7 cellular contexts compared by ENCODE assay signal in the genomic region with DNA sequence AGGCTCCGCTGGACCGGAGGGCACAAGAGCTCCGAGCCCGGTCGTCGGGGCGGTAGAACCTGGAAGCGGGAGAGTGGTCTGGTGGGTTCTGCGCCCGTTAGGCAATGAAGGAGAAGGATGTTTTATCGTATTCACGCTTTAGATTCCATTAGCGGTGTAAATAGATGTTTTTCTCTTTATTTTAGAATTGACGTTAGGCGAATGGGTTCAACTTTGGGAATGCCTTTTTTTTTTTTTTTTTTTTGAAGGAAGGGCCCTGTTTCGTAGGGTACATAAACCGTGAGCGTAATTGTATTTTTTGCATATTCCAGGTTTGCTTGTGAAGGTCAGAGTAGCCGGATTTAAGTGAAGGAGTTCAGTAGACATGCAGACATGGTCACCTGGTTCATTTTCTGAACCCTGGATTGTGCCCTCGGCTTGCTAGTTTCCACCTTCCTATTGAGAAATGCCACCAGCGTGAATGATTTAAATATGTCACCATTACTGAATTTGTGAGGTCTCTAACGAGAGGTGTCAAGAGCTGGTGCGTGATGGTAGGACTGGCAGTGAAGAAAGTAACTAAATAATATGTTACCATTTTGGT. TPM values are rescaled to one million over a fixed set of nuclear protein-coding genes. Genes with fewer than 3 reads are reported as not detected.
DNase-seq lines count a peak whose midpoint lies in the region; ATAC-seq and TF ChIP-seq lines count a peak whose summit lies in the region.

No MANE protein-coding gene starts in this region.

- H3K9me3 ChIP-seq in HAP-1 (no peaks in the 10 kb centered on the region), SK-N-MC (ENCODE audit: low read depth, low read length) (no peaks in the 10 kb centered on the region), smooth muscle cell (replicated peaks; ENCODE audit: low read depth) (no peaks in the 10 kb centered on the region)

- peak overlapping the region; percentile 96 for H3K4me3 ChIP-seq in HAP-1
- peak overlapping the region; percentile 80 for H3K4me3 ChIP-seq in SK-N-MC
- peak overlapping the region; percentile 70 for H3K4me3 ChIP-seq in smooth muscle cell

- H3K27ac ChIP-seq in SK-N-MC (no peak overlapping the region), foreskin keratinocyte (peak overlapping the region; percentile 48), smooth muscle cell (ENCODE audit: low read depth) (peak overlapping the region; percentile 92)

- peak overlapping the region; percentile 80 for H2AFZ ChIP-seq in smooth muscle cell (ENCODE audit: low read depth)

- H3K9ac ChIP-seq in SK-N-MC (ENCODE audit: insufficient read length) (peak overlapping the region; percentile 79), smooth muscle cell (ENCODE audit: low read depth) (peak overlapping the region; percentile 88)

- no peak for DNase-seq in HAP-1 (ENCODE audit: low spot score in 2 of 2)
- no peak for DNase-seq in SK-N-MC (ENCODE audit: low read depth, low spot score)
- no peak for DNase-seq in foreskin keratinocyte
- no peak for DNase-seq in smooth muscle cell (lab: John Stamatoyannopoulos, UW; ENCODE audit: unreplicated experiment)
- no peak for DNase-seq in SW 1271 (lab: John Stamatoyannopoulos, UW)

- ATAC-seq in foreskin keratinocyte (no peak), HG02763 (IDR thresholded peaks at IDR 0.05; ENCODE audit: unreplicated experiment) (no peak), HG03571 (IDR thresholded peaks at IDR 0.05; ENCODE audit: unreplicated experiment) (no peak)

- H3K4me1 ChIP-seq in HAP-1 = peaks cover 8% of the 10 kb centered on the region; the same call in 1 of the 2 replicates
- H3K4me1 ChIP-seq in foreskin keratinocyte = no peaks in the 10 kb centered on the region
- no peaks in the 10 kb centered on the region for H3K4me1 ChIP-seq in smooth muscle cell (ENCODE audit: low read depth)

- in situ Hi-C loops in HAP-1 (cut with MboI; ENCODE audit: low sequenced_read_pairs) = no loop called here

- no peaks in the 10 kb centered on the region for H3F3A ChIP-seq in smooth muscle cell (ENCODE audit: low read depth)

- H3K4me2 ChIP-seq in smooth muscle cell = peak overlapping the region; percentile 82

- H4K20me1 ChIP-seq in smooth muscle cell (ENCODE audit: low read depth) = peaks cover 49% of the 10 kb centered on the region

- WGBS in smooth muscle cell (ENCODE audit: low lambda C conversion rate) = 12% methylated on average over 23 of the region's 23 CpGs

- TF ChIP-seq CTCF in foreskin keratinocyte (conservative IDR thresholded peaks at IDR 0.05) (no peak), smooth muscle cell (IDR thresholded peaks at IDR 0.05; ENCODE audit: borderline replicate concordance, insufficient read depth, poor library complexity, severe bottlenecking) (no peak)

- H3K36me3 ChIP-seq in HAP-1 (replicated peaks) = no peaks in the 10 kb centered on the region
- no peaks in the 10 kb centered on the region for H3K36me3 ChIP-seq in SK-N-MC (ENCODE audit: insufficient read depth, low read length)
- H3K36me3 ChIP-seq in smooth muscle cell (ENCODE audit: low read depth) = no peaks in the 10 kb centered on the region

- peaks cover 53% of the 10 kb centered on the region for H3K79me2 ChIP-seq in smooth muscle cell (ENCODE audit: low read depth)

- H3K27me3 ChIP-seq in HAP-1 (ENCODE audit: low read depth) (no peaks in the 10 kb centered on the region), foreskin keratinocyte (no peaks in the 10 kb centered on the region), smooth muscle cell (ENCODE audit: low read depth) (no peaks in the 10 kb centered on the region)

RNA-seq across cellular contexts. Expression of gene RBM6, which starts 0.8 kb away (rescaled TPM):
- total RNA-seq in foreskin keratinocyte = 47.3 and 52.8 TPM in 2 replicates
- polyA plus RNA-seq in foreskin keratinocyte = 32.4 and 38.1 TPM in 2 replicates
- 42.4 and 45.6 TPM in 2 replicates for total RNA-seq in smooth muscle cell
- 41.7 and 51.2 TPM in 2 replicates for polyA plus RNA-seq in smooth muscle cell

RNA-seq across cellular contexts. Expression of gene MON1A, which starts 11.1 kb away (rescaled TPM):
- total RNA-seq in foreskin keratinocyte = 21.3 and 24.2 TPM in 2 replicates
- 21.9 and 23.1 TPM in 2 replicates for polyA plus RNA-seq in foreskin keratinocyte
- total RNA-seq in smooth muscle cell = 4.1 and 9.0 TPM in 2 replicates
- polyA plus RNA-seq in smooth muscle cell = 8.3 and 9.8 TPM in 2 replicates

RNA-seq across cellular contexts. Expression of gene MST1R, which starts 37.1 kb away (rescaled TPM):
- total RNA-seq in foreskin keratinocyte (95.1 and 98.9 TPM in 2 replicates), smooth muscle cell (0.63 TPM in 1 of 2 replicates, not detected in the other)
- polyA plus RNA-seq in foreskin keratinocyte (104 and 120 TPM in 2 replicates), smooth muscle cell (0.28 and 0.59 TPM in 2 replicates)

Comparison
In these comparisons a context has a peak if more than half of its experiments do, and no peak if none do; other contexts are left out.
1. RNA of gene MST1R, which starts 37.1 kb away (total RNA-seq): 95.1 to 98.9 TPM in foreskin keratinocyte; 0.63 TPM in smooth muscle cell; every median in the first group is over 10 times any median in the second.
2. Peak in every context shown above with its lines, with median percentiles within 50 percentile points of each other: H3K4me3 ChIP-seq.